ENCODE assay signal across 14 cellular contexts in the genomic region with DNA sequence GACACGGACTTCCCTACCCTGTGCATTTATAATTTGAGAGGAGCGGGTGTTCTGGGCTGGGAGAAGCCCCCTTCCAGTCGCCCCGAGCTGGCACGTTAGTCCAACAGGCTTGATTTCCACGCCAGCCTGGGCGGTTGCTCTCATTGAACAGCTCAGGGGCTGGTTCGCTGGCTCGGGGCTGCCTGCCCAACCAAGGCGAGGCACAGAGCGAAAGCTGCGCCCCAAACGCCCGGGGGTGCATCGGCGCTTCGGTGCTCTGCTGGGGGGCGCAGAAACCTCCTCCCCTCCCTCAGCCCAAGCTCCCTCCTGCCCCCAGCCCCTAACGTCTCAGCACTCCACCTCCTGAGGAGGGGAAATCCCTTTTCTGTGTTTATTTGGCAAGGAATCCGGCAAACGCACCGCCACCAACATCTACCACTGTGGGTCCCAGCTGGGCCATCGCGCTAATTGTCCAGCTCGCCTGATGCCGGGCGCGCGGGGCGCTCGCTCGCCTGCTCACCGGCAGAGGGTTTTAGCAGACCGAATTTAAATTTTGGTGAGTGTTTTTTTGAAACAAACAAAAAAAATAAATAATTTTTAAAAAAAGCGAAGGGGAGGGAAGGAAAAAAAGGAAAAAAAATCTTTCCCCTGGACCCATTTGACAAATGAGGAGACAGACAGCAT. TPM values are rescaled to one million over a fixed set of nuclear protein-coding genes. Genes with fewer than 3 reads are reported as not detected.
DNase-seq lines count a peak whose midpoint lies in the region; ATAC-seq and TF ChIP-seq lines count a peak whose summit lies in the region.
"Had no signal": no experiment of that assay in that cellular context is flagged by ENCODE, and none has a peak within 500 bp of the region (broad histone marks: within the 10 kb centered on the region; RNA-seq: fewer than 3 reads in every experiment).

No MANE protein-coding gene starts in this region.

- no peaks in the 10 kb centered on the region for H3K4me1 Mint-ChIP-seq in activated CD8-positive, alpha-beta T cell treated with anti-CD3 and anti-CD28 coated beads for 36 hours (ENCODE audit: low read depth)
- peaks cover 0 to 7% (median 0%) of the 10 kb centered on the region in 7 donors for H3K4me1 Mint-ChIP-seq in naive thymus-derived CD4-positive, alpha-beta T cell
- H3K4me1 Mint-ChIP-seq: natural killer cell had no signal

- H3K27me3 Mint-ChIP-seq in activated CD8-positive, alpha-beta T cell treated with anti-CD3 and anti-CD28 coated beads for 36 hours: peaks cover 22% of the 10 kb centered on the region
- peaks cover 14 to 48% (median 45%) of the 10 kb centered on the region in 5 donors for H3K27me3 Mint-ChIP-seq in naive thymus-derived CD4-positive, alpha-beta T cell

- H3K4me3 ChIP-seq in cardiac muscle cell (peak overlapping the region; percentile 42), neural cell (ENCODE audit: low read length) (peak overlapping the region; percentile 61)
- no peak overlapping the region for H3K4me3 ChIP-seq in naive thymus-derived CD4-positive, alpha-beta T cell (ENCODE audit: low read length)

- peaks cover 18% of the 10 kb centered on the region for H3K4me1 ChIP-seq in cardiac muscle cell (ENCODE audit: low read depth)
- no peaks in the 10 kb centered on the region for H3K4me1 ChIP-seq in naive thymus-derived CD4-positive, alpha-beta T cell (ENCODE audit: control insufficient read depth in 2 of 2, insufficient read depth in 2 of 2, low read length in 2 of 2)

- no peak overlapping the region for H3K4me3 Mint-ChIP-seq in activated CD8-positive, alpha-beta T cell treated with anti-CD3 and anti-CD28 coated beads for 36 hours
- no peak overlapping the region for H3K4me3 Mint-ChIP-seq in naive thymus-derived CD4-positive, alpha-beta T cell
- H3K4me3 Mint-ChIP-seq: natural killer cell had no signal

- no peaks in the 10 kb centered on the region for H3K36me3 Mint-ChIP-seq in activated CD8-positive, alpha-beta T cell treated with anti-CD3 and anti-CD28 coated beads for 36 hours (ENCODE audit: low read depth)
- H3K36me3 Mint-ChIP-seq in naive thymus-derived CD4-positive, alpha-beta T cell: peaks cover 0 to 5% (median 0%) of the 10 kb centered on the region in 5 donors

- no peak overlapping the region for H2AFZ ChIP-seq in neural cell (ENCODE audit: low read depth, low read length)

- no peak overlapping the region for H3K4me2 ChIP-seq in neural cell (ENCODE audit: low read length)

- no peak for TF ChIP-seq RAD21 in neural cell (conservative IDR thresholded peaks at IDR 0.05)

- no peak overlapping the region for H3K27ac ChIP-seq in cardiac muscle cell
- no peak overlapping the region for H3K27ac ChIP-seq in neural cell (ENCODE audit: low read length)
- no peak overlapping the region for H3K27ac ChIP-seq in naive thymus-derived CD4-positive, alpha-beta T cell (ENCODE audit: low read depth, low read length)

- no peaks in the 10 kb centered on the region for H4K20me1 ChIP-seq in neural cell (ENCODE audit: insufficient read depth)

- peaks cover 3% of the 10 kb centered on the region for H3K79me2 ChIP-seq in neural cell (replicated peaks; ENCODE audit: insufficient read depth, low read length)

- CTCF ChIA-PET in activated CD8-positive, alpha-beta T cell treated with anti-CD3 and anti-CD28 coated beads for 36 hours (lab: Charles Lee): interaction anchor here (0.7 kb wide), 1 partner anchor 685 kb away, joined by 3 read pairs; no protein-coding TSS in a partner anchor
- CTCF ChIA-PET in naive thymus-derived CD4-positive, alpha-beta T cell (lab: Charles Lee): no interaction called here

- no peak overlapping the region for H3K27ac Mint-ChIP-seq in activated CD8-positive, alpha-beta T cell treated with anti-CD3 and anti-CD28 coated beads for 36 hours
- H3K27ac Mint-ChIP-seq in naive thymus-derived CD4-positive, alpha-beta T cell: no peak overlapping the region
- H3K27ac Mint-ChIP-seq: activated naive CD4-positive, alpha-beta T cell treated with anti-CD3 and anti-CD28 coated beads, Interleukin-2, amount 50 U/mL, for 72 hours; natural killer cell had no signal

- no peak for ATAC-seq in GM21526 (IDR thresholded peaks at IDR 0.05; ENCODE audit: low FRiP score, unreplicated experiment)
- ATAC-seq in activated CD8-positive, alpha-beta T cell treated with anti-CD3 and anti-CD28 coated beads for 36 hours: no peak
- no peak for ATAC-seq in naive thymus-derived CD4-positive, alpha-beta T cell
- ATAC-seq in HG03280 (IDR thresholded peaks at IDR 0.05; ENCODE audit: unreplicated experiment): no peak
- ATAC-seq: activated naive CD4-positive, alpha-beta T cell treated with anti-CD3 and anti-CD28 coated beads, Interleukin-2, amount 50 U/mL, for 72 hours; natural killer cell had no signal

- DNase-seq in D341Med (ENCODE audit: low spot score) (peak; percentile 48), NCI-H526 treated with DMSO at 0.1 percent for 48 hours (lab: John Stamatoyannopoulos, UW) (peak; percentile 8), cardiac muscle cell (ENCODE audit: low read depth in 1 of 2, low spot score in 1 of 2) (peak in 1 of 2 donors; percentile 54)
- DNase-seq in activated CD8-positive, alpha-beta T cell treated with anti-CD3 and anti-CD28 coated beads for 36 hours: no peak
- no peak for DNase-seq in naive thymus-derived CD4-positive, alpha-beta T cell
- DNase-seq: Kasumi-1, kidney glomerular epithelial cell, natural killer cell, NCI-H2171 treated with DMSO at 0.1 percent for 48 hours had no signal

- POLR2A ChIA-PET in activated CD8-positive, alpha-beta T cell treated with anti-CD3 and anti-CD28 coated beads for 36 hours (lab: Charles Lee): no interaction called here
- POLR2A ChIA-PET in naive thymus-derived CD4-positive, alpha-beta T cell (lab: Charles Lee): no interaction called here

- no peaks in the 10 kb centered on the region for H3K9me2 ChIP-seq in neural cell (ENCODE audit: insufficient read depth, low read length)

- no peaks in the 10 kb centered on the region for H3K36me3 ChIP-seq in cardiac muscle cell
- H3K36me3 ChIP-seq in neural cell (ENCODE audit: insufficient read depth, low read length): no peaks in the 10 kb centered on the region
- no peaks in the 10 kb centered on the region for H3K36me3 ChIP-seq in naive thymus-derived CD4-positive, alpha-beta T cell (ENCODE audit: control insufficient read depth in 2 of 3, insufficient read depth in 3 of 3, low read length in 3 of 3)

- H3K9me3 Mint-ChIP-seq in activated CD8-positive, alpha-beta T cell treated with anti-CD3 and anti-CD28 coated beads for 36 hours: peaks cover 3% of the 10 kb centered on the region
- peaks cover 0 to 32% (median 12%) of the 10 kb centered on the region in 11 donors for H3K9me3 Mint-ChIP-seq in naive thymus-derived CD4-positive, alpha-beta T cell

- peaks cover 17% of the 10 kb centered on the region for H3K27me3 ChIP-seq in cardiac muscle cell
- peaks cover 62% of the 10 kb centered on the region for H3K27me3 ChIP-seq in neural cell (ENCODE audit: insufficient read depth, low read depth, low read length)
- no peaks in the 10 kb centered on the region for H3K27me3 ChIP-seq in naive thymus-derived CD4-positive, alpha-beta T cell (ENCODE audit: control insufficient read depth in 2 of 2, insufficient read depth in 2 of 2, low read length in 2 of 2)

- intact Hi-C loops in activated CD8-positive, alpha-beta T cell treated with anti-CD3 and anti-CD28 coated beads for 36 hours (cut with micrococcal nuclease): no loop called here
- intact Hi-C loops in naive thymus-derived CD4-positive, alpha-beta T cell (cut with micrococcal nuclease): no loop called here

- no peaks in the 10 kb centered on the region for H3K9me3 ChIP-seq in cardiac muscle cell (ENCODE audit: low read depth)
- H3K9me3 ChIP-seq in neural cell (ENCODE audit: low read length): no peaks in the 10 kb centered on the region
- no peaks in the 10 kb centered on the region for H3K9me3 ChIP-seq in naive thymus-derived CD4-positive, alpha-beta T cell (ENCODE audit: control insufficient read depth in 2 of 3, low read length in 3 of 3)

- H3K9ac ChIP-seq in neural cell (ENCODE audit: low read length): no peak overlapping the region

- no peak for TF ChIP-seq EP300 in neural cell (conservative IDR thresholded peaks at IDR 0.05; ENCODE audit: poor library complexity, severe bottlenecking)

- no peak for TF ChIP-seq CTCF in cardiac muscle cell (IDR thresholded peaks at IDR 0.05; ENCODE audit: low read depth, low read length)
- TF ChIP-seq CTCF in neural cell (IDR thresholded peaks at IDR 0.05; ENCODE audit: poor library complexity, severe bottlenecking): no peak
- TF ChIP-seq CTCF in activated CD8-positive, alpha-beta T cell treated with anti-CD3 and anti-CD28 coated beads for 36 hours (IDR thresholded peaks at IDR 0.05): no peak

- no peaks in the 10 kb centered on the region for H3F3A ChIP-seq in neural cell (ENCODE audit: insufficient read depth, low read length, poor library complexity, severe bottlenecking)

TF ChIP-seq in neural cell, 6 proteins besides CTCF, POLR2A, EP300 and RAD21 (continues in another document):
- peak; percentile 27 for TF ChIP-seq POLR2AphosphoS5 (IDR thresholded peaks at IDR 0.05)

RNA-seq across cellular contexts. Expression of a gene that starts 29.5 kb away (rescaled TPM):
- total RNA-seq in cardiac muscle cell: 2.5 and 5.7 TPM in 2 replicates
- 7.4 and 7.6 TPM in 2 replicates for polyA plus RNA-seq in cardiac muscle cell
- 56.8 and 70.8 TPM in 2 replicates for polyA plus RNA-seq in neural cell
- 99.8 and 122 TPM in 2 replicates for polyA minus RNA-seq in neural cell
- not detected for total RNA-seq in activated CD8-positive, alpha-beta T cell treated with anti-CD3 and anti-CD28 coated beads for 36 hours
- total RNA-seq in naive thymus-derived CD4-positive, alpha-beta T cell: not detected
- polyA plus RNA-seq in naive thymus-derived CD4-positive, alpha-beta T cell: not detected
- total RNA-seq: activated naive CD4-positive, alpha-beta T cell treated with anti-CD3 and anti-CD28 coated beads, Interleukin-2, amount 50 U/mL, for 72 hours; fibroblast of lung; natural killer cell had no signal
- polyA plus RNA-seq: fibroblast of lung had no signal

Comparison
In these comparisons a context has a peak if more than half of its experiments do, and no peak if none do; other contexts are left out.
1. DNase-seq: peak in D341Med (single experiment) and NCI-H526 treated with DMSO at 0.1 percent for 48 hours (single experiment); none in activated CD8-positive, alpha-beta T cell treated with anti-CD3 and anti-CD28 coated beads for 36 hours (single experiment) and naive thymus-derived CD4-positive, alpha-beta T cell (0 of 9).